6 cellular contexts compared by ENCODE assay signal in genomic region chr11:65539401-65540289, GRCh38. TPM values are rescaled to one million over a fixed set of nuclear protein-coding genes. Genes with fewer than 3 reads are reported as not detected.
DNase-seq lines count a peak whose midpoint lies in the region; TF ChIP-seq lines count a peak whose summit lies in the region.

No MANE protein-coding gene starts in this region.

- H2AFZ ChIP-seq in KMS-11 (ENCODE audit: low read depth): peak overlapping the region; percentile 89

- peaks cover 2% of the 10 kb centered on the region for H3K4me1 Mint-ChIP-seq in endothelial cell (ENCODE audit: unreplicated experiment)

- no peaks in the 10 kb centered on the region for H3K9me3 ChIP-seq in skeletal muscle tissue (ENCODE audit: control insufficient read depth in 3 of 3, low read length in 3 of 3)

- H3K27ac ChIP-seq in KMS-11: peak overlapping the region; percentile 53; the same call in 1 of the 2 replicates
- peak overlapping the region; percentile 69 for H3K27ac ChIP-seq in skeletal muscle tissue (ENCODE audit: low read depth, low read length)

- peaks cover 19% of the 10 kb centered on the region for H3K4me1 ChIP-seq in KMS-11 (ENCODE audit: low read depth, poor library complexity, severe bottlenecking)
- H3K4me1 ChIP-seq in skeletal muscle tissue (ENCODE audit: control insufficient read depth in 3 of 3, insufficient read depth in 3 of 3, low read length in 3 of 3): peaks cover 11 to 25% (median 20%) of the 10 kb centered on the region in 3 donors

- peak; percentile 78 for DNase-seq in DMS 273 (lab: John Stamatoyannopoulos, UW; ENCODE audit: unreplicated experiment)
- no peak for DNase-seq in DMS 273 treated with DMSO at 0.1 percent for 48 hours (lab: John Stamatoyannopoulos, UW)
- no peak for DNase-seq in endothelial cell (ENCODE audit: low spot score)
- no peak for DNase-seq in dermis blood vessel endothelial cell

- H3K36me3 Mint-ChIP-seq in endothelial cell (ENCODE audit: low read depth, unreplicated experiment): peaks cover 18% of the 10 kb centered on the region

- peak; percentile 21; the same call in 1 of the 2 replicates for TF ChIP-seq CTCF in KMS-11 (conservative IDR thresholded peaks at IDR 0.05; ENCODE audit: low read depth, low read length)
- TF ChIP-seq CTCF in endothelial cell (IDR thresholded peaks at IDR 0.05; ENCODE audit: unreplicated experiment): peak; percentile 12

- peak overlapping the region; percentile 81 for H3K4me2 ChIP-seq in KMS-11

- H3K4me3 ChIP-seq in KMS-11 (IDR thresholded peaks at IDR 0.05; ENCODE audit: insufficient read depth, low read depth, low read length) (no peak overlapping the region), skeletal muscle tissue (ENCODE audit: low read length in 3 of 3) (peak overlapping the region in 2 of 3 donors; percentile 84 to 88)

- H3K27me3 Mint-ChIP-seq in endothelial cell (ENCODE audit: unreplicated experiment): peaks cover 25% of the 10 kb centered on the region

- H3K79me2 ChIP-seq in KMS-11 (ENCODE audit: insufficient read depth, low read depth): no peaks in the 10 kb centered on the region

- H3K9ac ChIP-seq in KMS-11 (peak overlapping the region; percentile 55; the same call in 1 of the 2 replicates), skeletal muscle tissue (ENCODE audit: low read depth in 1 of 3, low read length in 3 of 3) (peak overlapping the region; percentile 56 to 74 (median 57))

- H3K27me3 ChIP-seq in KMS-11 (ENCODE audit: insufficient read depth, low read depth) (no peaks in the 10 kb centered on the region), skeletal muscle tissue (ENCODE audit: control insufficient read depth in 3 of 3, insufficient read depth in 3 of 3, low read length in 3 of 3) (no peaks in the 10 kb centered on the region)

- peak overlapping the region; percentile 62 for H3K4me3 Mint-ChIP-seq in endothelial cell (ENCODE audit: unreplicated experiment)

- H3K36me3 ChIP-seq in KMS-11 (ENCODE audit: insufficient read depth) (no peaks in the 10 kb centered on the region), skeletal muscle tissue (ENCODE audit: control insufficient read depth in 3 of 3, insufficient read depth in 3 of 3, low read length in 3 of 3) (peaks cover 31 to 40% (median 37%) of the 10 kb centered on the region in 3 donors)

- no peaks in the 10 kb centered on the region for H3K9me3 Mint-ChIP-seq in endothelial cell (ENCODE audit: unreplicated experiment)

- no peak overlapping the region for H3K27ac Mint-ChIP-seq in endothelial cell (ENCODE audit: unreplicated experiment)

- H4K20me1 ChIP-seq in KMS-11 (ENCODE audit: insufficient read depth): no peaks in the 10 kb centered on the region

RNA-seq across cellular contexts. Expression of gene SCYL1, which starts 14.8 kb away (rescaled TPM):
- total RNA-seq in endothelial cell (ENCODE audit: unreplicated experiment) (99.1 TPM), skeletal muscle tissue (36.0 TPM), dermis blood vessel endothelial cell (67.4 and 71.3 TPM in 2 replicates)

RNA-seq across cellular contexts. Expression of gene LTBP3, which starts 18.5 kb away (rescaled TPM):
- total RNA-seq in endothelial cell (ENCODE audit: unreplicated experiment): 1.7 TPM
- total RNA-seq in skeletal muscle tissue: 32.9 TPM
- total RNA-seq in dermis blood vessel endothelial cell: 31.1 and 48.2 TPM in 2 replicates

RNA-seq across cellular contexts. Expression of gene ZNRD2, which starts 30.6 kb away (rescaled TPM):
- 37.4 TPM for total RNA-seq in endothelial cell (ENCODE audit: unreplicated experiment)
- total RNA-seq in skeletal muscle tissue: 23.0 TPM
- 38.7 and 47.5 TPM in 2 replicates for total RNA-seq in dermis blood vessel endothelial cell

RNA-seq across cellular contexts. Expression of gene FAM89B, which starts 32.7 kb away (rescaled TPM):
- 44.7 TPM for total RNA-seq in endothelial cell (ENCODE audit: unreplicated experiment)
- total RNA-seq in skeletal muscle tissue: 14.6 TPM
- total RNA-seq in dermis blood vessel endothelial cell: 23.3 and 24.8 TPM in 2 replicates

RNA-seq across cellular contexts. Expression of gene EHBP1L1, which starts 36.2 kb away (rescaled TPM):
- 4.7 TPM for total RNA-seq in endothelial cell (ENCODE audit: unreplicated experiment)
- total RNA-seq in skeletal muscle tissue: 157 TPM
- total RNA-seq in dermis blood vessel endothelial cell: 15.7 and 15.9 TPM in 2 replicates

Comparison
In these comparisons a context has a peak if more than half of its experiments do, and no peak if none do; other contexts are left out.
1. RNA of gene LTBP3, which starts 18.5 kb away (total RNA-seq): 32.9 TPM in skeletal muscle tissue (single experiment) and 31.1 to 48.2 TPM in dermis blood vessel endothelial cell; 1.7 TPM in endothelial cell (single experiment); every median in the first group is over 10 times any median in the second.